1 cellular context compared by ENCODE assay signal in genomic region chr5:120613729-120614128, GRCh38.
TF ChIP-seq lines count a peak whose summit lies in the region.

No MANE protein-coding gene starts in this region.

TF ChIP-seq in HCT116, 20 proteins besides CTCF, POLR2A, EP300 and RAD21 (continued from another document):
- TF ChIP-seq ATF3 (IDR thresholded peaks at IDR 0.05) (no peak), CEBPB (IDR thresholded peaks at IDR 0.05; ENCODE audit: low read depth) (no peak), JUND (IDR thresholded peaks at IDR 0.05) (no peak), ZBTB33 (IDR thresholded peaks at IDR 0.05; ENCODE audit: extremely low read depth, insufficient replicate concordance, low read length) (no peak), EZH2 (IDR thresholded peaks at IDR 0.05) (no peak), SIN3A (IDR thresholded peaks at IDR 0.05; ENCODE audit: low read depth) (no peak), ELF1 (IDR thresholded peaks at IDR 0.05; ENCODE audit: borderline replicate concordance, low read depth) (no peak), SP1 (IDR thresholded peaks at IDR 0.05; ENCODE audit: low read depth) (no peak), ZFX (IDR thresholded peaks at IDR 0.05) (no peak), FOSL1 (IDR thresholded peaks at IDR 0.05; ENCODE audit: low read depth) (no peak), SRF (IDR thresholded peaks at IDR 0.05; ENCODE audit: low read depth) (no peak), POLR2AphosphoS5 (IDR thresholded peaks at IDR 0.05; ENCODE audit: low read depth, low read length) (no peak)
- TF ChIP-seq, protein P1, sequence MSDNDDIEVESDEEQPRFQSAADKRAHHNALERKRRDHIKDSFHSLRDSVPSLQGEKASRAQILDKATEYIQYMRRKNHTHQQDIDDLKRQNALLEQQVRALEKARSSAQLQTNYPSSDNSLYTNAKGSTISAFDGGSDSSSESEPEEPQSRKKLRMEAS (IDR thresholded peaks at IDR 0.05), result no peak
